ENCODE assay signal across 8 cellular contexts in the genomic region with DNA sequence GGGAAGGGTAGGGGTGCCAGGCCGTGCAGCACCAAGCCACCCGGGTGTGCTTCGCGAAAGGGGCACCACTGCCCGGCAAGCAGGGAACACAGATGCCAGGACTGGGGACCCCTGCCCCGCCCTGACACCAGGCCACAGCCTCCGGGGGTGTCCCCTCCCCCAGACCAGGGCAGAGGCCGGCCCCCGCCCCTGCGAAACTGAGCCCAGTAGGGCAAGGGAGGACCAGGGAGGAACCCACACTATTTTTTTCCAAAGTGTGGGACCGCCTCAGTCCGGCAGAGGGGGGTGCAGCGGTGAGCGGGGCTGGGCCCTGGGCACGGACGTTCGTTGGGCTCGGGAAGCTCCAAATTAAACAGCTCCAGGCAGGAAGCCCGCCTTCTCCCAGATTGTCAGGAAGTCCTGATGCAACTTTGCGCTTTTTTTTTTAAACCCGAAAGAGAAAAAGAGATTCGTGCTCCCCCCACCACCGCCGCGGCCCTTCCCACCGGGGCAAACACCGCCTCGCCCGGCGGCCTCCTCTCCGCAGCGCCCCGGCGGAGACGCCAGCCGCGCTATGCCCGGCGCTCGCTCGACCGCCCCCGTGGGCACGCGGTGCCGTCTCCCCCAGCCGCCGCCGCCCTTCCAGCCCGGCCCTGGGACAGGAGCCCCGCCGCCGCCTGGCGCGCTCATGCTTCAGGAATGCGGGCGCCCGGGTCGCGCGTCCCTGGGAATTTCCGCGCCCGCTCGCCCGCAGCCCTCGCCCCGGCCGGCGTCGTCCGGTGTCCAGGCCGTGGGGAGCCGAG. TPM values are rescaled to one million over a fixed set of nuclear protein-coding genes. Genes with fewer than 3 reads are reported as not detected.
DNase-seq lines count a peak whose midpoint lies in the region; ATAC-seq and TF ChIP-seq lines count a peak whose summit lies in the region.

No MANE protein-coding gene starts in this region.

- peaks cover 52% of the 10 kb centered on the region for H3K4me1 Mint-ChIP-seq in activated CD8-positive, alpha-beta T cell treated with anti-CD3 and anti-CD28 coated beads, Interleukin-2, amount 10 ng/mL, durations not matched to agents 7 days and 5 days (ENCODE audit: low read depth)
- peaks cover 35 to 45% (median 45%) of the 10 kb centered on the region in 3 donors for H3K4me1 Mint-ChIP-seq in naive B cell

- 0% methylated on average over 5 to 18 of the region's 74 CpGs for WGBS in esophagus squamous epithelium, 2 donors
- 2% methylated on average over 66 to 74 of the region's 74 CpGs for WGBS in aorta, 2 donors

- H3K27me3 ChIP-seq in esophagus squamous epithelium (no peaks in the 10 kb centered on the region), aorta (ENCODE audit: control insufficient read depth in 1 of 2, insufficient read depth in 2 of 2, low read length in 1 of 2) (no peaks in the 10 kb centered on the region)

- H3K9me3 ChIP-seq in esophagus squamous epithelium (no peaks in the 10 kb centered on the region), aorta (ENCODE audit: control insufficient read depth, low read length) (no peaks in the 10 kb centered on the region)

- no peak for TF ChIP-seq POLR2A in esophagus squamous epithelium (IDR thresholded peaks at IDR 0.05)

- peaks cover 14% of the 10 kb centered on the region for H3K36me3 Mint-ChIP-seq in activated CD8-positive, alpha-beta T cell treated with anti-CD3 and anti-CD28 coated beads, Interleukin-2, amount 10 ng/mL, durations not matched to agents 7 days and 5 days (ENCODE audit: low read depth)
- H3K36me3 Mint-ChIP-seq in naive B cell, result no peaks in the 10 kb centered on the region

- H3K27ac Mint-ChIP-seq in activated CD8-positive, alpha-beta T cell treated with anti-CD3 and anti-CD28 coated beads, Interleukin-2, amount 10 ng/mL, durations not matched to agents 7 days and 5 days, result peak overlapping the region; percentile 92
- peak overlapping the region in 2 of 6 donors; percentile 64 to 89 for H3K27ac Mint-ChIP-seq in naive B cell

- CTCF ChIA-PET in activated CD8-positive, alpha-beta T cell treated with anti-CD3 and anti-CD28 coated beads, Interleukin-2, amount 10 ng/mL, durations not matched to agents 7 days and 5 days (lab: Charles Lee), result interaction anchor here (0.9 to 3.1 kb wide), 6 partner anchors 9 to 79 kb away, joined by 3 to 13 read pairs (median 4); no protein-coding TSS in a partner anchor

- H3K27me3 Mint-ChIP-seq in activated CD8-positive, alpha-beta T cell treated with anti-CD3 and anti-CD28 coated beads, Interleukin-2, amount 10 ng/mL, durations not matched to agents 7 days and 5 days (ENCODE audit: low read depth), result no peaks in the 10 kb centered on the region
- H3K27me3 Mint-ChIP-seq in naive B cell, result no peaks in the 10 kb centered on the region

- ATAC-seq in activated CD8-positive, alpha-beta T cell treated with anti-CD3 and anti-CD28 coated beads, Interleukin-2, amount 10 ng/mL, durations not matched to agents 7 days and 5 days, result peak; percentile 32
- ATAC-seq in naive B cell (ENCODE audit: low read depth in 2 of 2), result peak; percentile 22 to 34
- peak; percentile 84 for ATAC-seq in aorta (ENCODE audit: low FRiP score)

- H3K36me3 ChIP-seq in esophagus squamous epithelium, result no peaks in the 10 kb centered on the region
- no peaks in the 10 kb centered on the region for H3K36me3 ChIP-seq in aorta (ENCODE audit: control insufficient read depth in 1 of 2, insufficient read depth in 2 of 2, low read length in 1 of 2)

- H3K4me3 ChIP-seq in esophagus squamous epithelium, result peak overlapping the region; percentile 66 to 90 (median 88)
- H3K4me3 ChIP-seq in aorta (ENCODE audit: low read length in 2 of 2), result peak overlapping the region; percentile 79 to 92

- H3K4me3 Mint-ChIP-seq in activated CD8-positive, alpha-beta T cell treated with anti-CD3 and anti-CD28 coated beads, Interleukin-2, amount 10 ng/mL, durations not matched to agents 7 days and 5 days, result peak overlapping the region; percentile 87
- peak overlapping the region; percentile 62 to 92 (median 86) for H3K4me3 Mint-ChIP-seq in naive B cell

- POLR2A ChIA-PET in activated CD8-positive, alpha-beta T cell treated with anti-CD3 and anti-CD28 coated beads, Interleukin-2, amount 10 ng/mL, durations not matched to agents 7 days and 5 days (lab: Charles Lee), result no interaction called here

- intact Hi-C loops in esophagus squamous epithelium (cut with DNase I), result loop anchor here (2.0 kb wide), 1 partner anchor 47 kb away; no protein-coding TSS in a partner anchor
- intact Hi-C loops in aorta (cut with DNase I), result loop anchor here in 1 of 2 donors (2.0 to 10.0 kb wide), 2 partner anchors 39 to 329 kb away; partner anchors contain the start of gene ZFPM1

- no peaks in the 10 kb centered on the region for H3K9me3 Mint-ChIP-seq in activated CD8-positive, alpha-beta T cell treated with anti-CD3 and anti-CD28 coated beads, Interleukin-2, amount 10 ng/mL, durations not matched to agents 7 days and 5 days (ENCODE audit: insufficient read depth)
- H3K9me3 Mint-ChIP-seq in naive B cell, result no peaks in the 10 kb centered on the region

- H3K4me1 ChIP-seq in esophagus squamous epithelium (peaks cover 47 to 57% (median 51%) of the 10 kb centered on the region in 3 donors), aorta (ENCODE audit: control insufficient read depth in 1 of 2, insufficient read depth in 2 of 2, low read length in 2 of 2) (no peaks in the 10 kb centered on the region)

- peak; percentile 50 for DNase-seq in NCI-H82 (lab: John Stamatoyannopoulos, UW)
- DNase-seq in NCI-H82 treated with DMSO at 0.1 percent for 48 hours (lab: John Stamatoyannopoulos, UW; ENCODE audit: unreplicated experiment), result no peak
- peak; percentile 64 for DNase-seq in activated CD8-positive, alpha-beta T cell treated with anti-CD3 and anti-CD28 coated beads, Interleukin-2, amount 10 ng/mL, durations not matched to agents 7 days and 5 days
- DNase-seq in esophagus squamous epithelium (lab: John Stamatoyannopoulos, UW), result no peak
- no peak for DNase-seq in naive B cell
- peak; percentile 87 to 91 for DNase-seq in aorta
- DNase-seq in NCI-H526 treated with DMSO at 0.1 percent for 48 hours (lab: John Stamatoyannopoulos, UW), result no peak

- peak overlapping the region; percentile 93 to 98 (median 94) for H3K27ac ChIP-seq in esophagus squamous epithelium
- H3K27ac ChIP-seq in aorta (ENCODE audit: low read depth in 1 of 2, low read length in 2 of 2), result peak overlapping the region in 1 of 2 donors; percentile 80

- TF ChIP-seq CTCF in LNCAP (IDR thresholded peaks at IDR 0.05) (peak; percentile 31; the same call in 1 of the 2 replicates), esophagus squamous epithelium (IDR thresholded peaks at IDR 0.05) (peak in 5 of 6 experiments; percentile 43 to 56 (median 52))

RNA-seq across cellular contexts. Expression of gene PIEZO1, which starts 0.8 kb away (rescaled TPM):
- total RNA-seq in activated CD8-positive, alpha-beta T cell treated with anti-CD3 and anti-CD28 coated beads, Interleukin-2, amount 10 ng/mL, durations not matched to agents 7 days and 5 days, result 100 to 1,000 TPM; 226 to 230 TPM
- total RNA-seq in esophagus squamous epithelium, result 100 to 1,000 TPM in 2 of 4 donors, 10 to 100 TPM in 2; 46.0 to 131 (median 103) TPM
- 10 to 100 TPM in 2 of 6 donors, 1 to 10 TPM in 4; 4.0 to 17.2 (median 6.2) TPM for polyA plus RNA-seq in naive B cell (ENCODE audit: low read depth in 6 of 6)
- 100 to 1,000 TPM; 101 to 120 TPM for total RNA-seq in aorta
- 100 to 1,000 TPM in 1 of 2 donors, 10 to 100 TPM in 1; 35.9 to 205 TPM for polyA plus RNA-seq in aorta

RNA-seq across cellular contexts. Expression of gene CDT1, which starts 19.3 kb away (rescaled TPM):
- total RNA-seq in activated CD8-positive, alpha-beta T cell treated with anti-CD3 and anti-CD28 coated beads, Interleukin-2, amount 10 ng/mL, durations not matched to agents 7 days and 5 days, result 100 to 1,000 TPM; 126 to 132 TPM
- 10 to 100 TPM in 3 of 4 donors, 1 to 10 TPM in 1; 7.7 to 20.7 (median 11.2) TPM for total RNA-seq in esophagus squamous epithelium
- under 1 TPM in 5 of 6 donors, not detected in 1; 0.08 to 0.27 (median 0.17) TPM for polyA plus RNA-seq in naive B cell (ENCODE audit: low read depth in 6 of 6)
- 1 to 10 TPM in 1 of 2 donors, under 1 TPM in 1; 0.88 to 1.5 TPM for total RNA-seq in aorta
- polyA plus RNA-seq in aorta, result 1 to 10 TPM in 1 of 2 donors, under 1 TPM in 1; 0.05 to 1.0 TPM

RNA-seq across cellular contexts. Expression of gene APRT, which starts 27.5 kb away (rescaled TPM):
- total RNA-seq in activated CD8-positive, alpha-beta T cell treated with anti-CD3 and anti-CD28 coated beads, Interleukin-2, amount 10 ng/mL, durations not matched to agents 7 days and 5 days, result 100 to 1,000 TPM; 140 to 141 TPM
- 100 to 1,000 TPM; 186 to 314 (median 250) TPM for total RNA-seq in esophagus squamous epithelium
- 100 to 1,000 TPM; 330 to 484 (median 384) TPM for polyA plus RNA-seq in naive B cell (ENCODE audit: low read depth in 6 of 6)
- total RNA-seq in aorta, result 10 to 100 TPM; 60.2 to 61.3 TPM
- polyA plus RNA-seq in aorta, result 100 to 1,000 TPM in 1 of 2 donors, 10 to 100 TPM in 1; 88.6 to 116 TPM

Comparison
In these comparisons a context has a peak if more than half of its experiments do, and no peak if none do; other contexts are left out.
1. DNase-seq: peak in NCI-H82 (single experiment), activated CD8-positive, alpha-beta T cell treated with anti-CD3 and anti-CD28 coated beads, Interleukin-2, amount 10 ng/mL, durations not matched to agents 7 days and 5 days (single experiment) and aorta (2 of 2); none in NCI-H82 treated with DMSO at 0.1 percent for 48 hours (single experiment), esophagus squamous epithelium (single experiment), naive B cell (single experiment) and NCI-H526 treated with DMSO at 0.1 percent for 48 hours (single experiment).
2. ATAC-seq: peak in every context shown above with its lines; median percentile 84 in aorta; 32 in activated CD8-positive, alpha-beta T cell treated with anti-CD3 and anti-CD28 coated beads, Interleukin-2, amount 10 ng/mL, durations not matched to agents 7 days and 5 days; 28 in naive B cell.
3. RNA of gene CDT1, which starts 19.3 kb away (total RNA-seq): 126 to 132 TPM in activated CD8-positive, alpha-beta T cell treated with anti-CD3 and anti-CD28 coated beads, Interleukin-2, amount 10 ng/mL, durations not matched to agents 7 days and 5 days; 7.7 to 20.7 TPM in esophagus squamous epithelium and 0.88 to 1.5 TPM in aorta; every median in the first group is over 4 times any median in the second.